Comparison of ENCODE assay signal across 10 cellular contexts in genomic region chr3:152836269-152836668, GRCh38. TPM values are rescaled to one million over a fixed set of nuclear protein-coding genes. Genes with fewer than 3 reads are reported as not detected.
A peak's percentile ranks its signal among the peaks of the same experiment; 100 is the strongest.
DNase-seq lines count a peak whose midpoint lies in the region; ATAC-seq, FAIRE-seq and TF ChIP-seq lines count a peak whose summit lies in the region.
"Had no signal": no experiment of that assay in that cellular context is flagged by ENCODE, and none has a peak within 500 bp of the region (broad histone marks: within the 10 kb centered on the region; RNA-seq: fewer than 3 reads in every experiment).

No MANE protein-coding gene starts in this region.

- peak overlapping the region; percentile 19 for H3K27ac Mint-ChIP-seq in activated naive CD4-positive, alpha-beta T cell treated with anti-CD3 and anti-CD28 coated beads, Interleukin-2, amount 10 ng/mL, durations not matched to agents 7 days and 5 days

- BruUV-seq in K562 (replicated peaks; lab: Mats Ljungman, UMichigan), result no TSS peak

- H3K4me2 ChIP-seq in K562 (ENCODE audit: insufficient read depth, low read length), result peak overlapping the region; percentile 89
- H3K4me2 ChIP-seq in mesendoderm (ENCODE audit: low read length), result peak overlapping the region; percentile 54

- 8% methylated on average over 14 of the region's 14 CpGs for WGBS in K562 (ENCODE audit: insufficient coverage, low coverage, missing lambda C conversion rate)
- WGBS in mesendoderm (ENCODE audit: extremely low coverage, insufficient coverage, low lambda C conversion rate), result no CpG with 5 or more reads among the region's 14 CpGs
- WGBS in thymus, result 94% methylated on average over 14 of the region's 14 CpGs

- 0 out of 2 replicates have a peak overlapping the region, but pooled peaks have one; percentile 91 for H2AFZ ChIP-seq in K562 (ENCODE audit: low read depth, low read length)

- H2BK120ac ChIP-seq in mesendoderm (ENCODE audit: low read depth, low read length), result no peak overlapping the region

- no peaks in the 10 kb centered on the region for H3K27me3 ChIP-seq in K562 (ENCODE audit: control insufficient read depth in 2 of 2, insufficient read depth in 2 of 2, low read length in 2 of 2)
- H3K27me3 ChIP-seq in mesendoderm (ENCODE audit: insufficient read depth, low read length, poor library complexity), result no peaks in the 10 kb centered on the region
- H3K27me3 ChIP-seq in thymus (ENCODE audit: control insufficient read depth, insufficient read depth), result no peaks in the 10 kb centered on the region

- H3K23ac ChIP-seq in mesendoderm (ENCODE audit: low read length), result no peak overlapping the region

- no peak for TF ChIP-seq CTCF in K562 (IDR thresholded peaks at IDR 0.05 in 2 of 3, conservative IDR thresholded peaks at IDR 0.05 in 1 of 3; ENCODE audit: insufficient read depth in 2 of 3, low read depth in 1 of 3, low read length in 3 of 3)

- H3K4me1 Mint-ChIP-seq in activated naive CD4-positive, alpha-beta T cell treated with anti-CD3 and anti-CD28 coated beads, Interleukin-2, amount 10 ng/mL, durations not matched to agents 7 days and 5 days, result peaks cover 17% of the 10 kb centered on the region

- peaks cover 34% of the 10 kb centered on the region for H3K27me3 Mint-ChIP-seq in activated naive CD4-positive, alpha-beta T cell treated with anti-CD3 and anti-CD28 coated beads, Interleukin-2, amount 10 ng/mL, durations not matched to agents 7 days and 5 days

- H2BK15ac ChIP-seq in mesendoderm (replicated peaks; ENCODE audit: low read depth), result no peak overlapping the region

- no peak overlapping the region for H4K8ac ChIP-seq in mesendoderm (ENCODE audit: low read depth, low read length)

- no peak for DNase-seq in activated naive CD4-positive, alpha-beta T cell treated with anti-CD3 and anti-CD28 coated beads, Interleukin-2, amount 10 ng/mL, durations not matched to agents 7 days and 5 days
- DNase-seq in activated naive CD4-positive, alpha-beta T cell treated with Interleukin-2 at 50 U/mL for 16 hours, result no peak
- DNase-seq in K562 (ENCODE audit: extremely low read depth in 1 of 4, low spot score in 3 of 4) (no peak), mesendoderm (no peak), AG20443 (ENCODE audit: low spot score) (no peak), DMS153 (lab: John Stamatoyannopoulos, UW) (no peak)
- DNase-seq: cerebellar nuclear complex, NCI-H1417 treated with DMSO at 0.1 percent for 48 hours had no signal

- H3K18ac ChIP-seq in mesendoderm (ENCODE audit: low read length), result no peak overlapping the region

- H3K4me1 ChIP-seq in K562 (replicated peaks in 1 of 2; ENCODE audit: control insufficient read depth in 2 of 2, insufficient read depth in 2 of 2, low read length in 2 of 2), result peaks cover 13 to 15% of the 10 kb centered on the region in 2 experiments; a peak in 4 of 5 replicates
- H3K4me1 ChIP-seq in mesendoderm (ENCODE audit: control insufficient read depth, low read depth, low read length), result no peaks in the 10 kb centered on the region
- peaks cover 5% of the 10 kb centered on the region for H3K4me1 ChIP-seq in thymus (ENCODE audit: control insufficient read depth, insufficient read depth, low read length)

- peak overlapping the region; percentile 77 to 99 for H3K9ac ChIP-seq in K562 (ENCODE audit: insufficient read depth in 1 of 2, low read depth in 2 of 2, low read length in 2 of 2)
- H3K9ac ChIP-seq in mesendoderm (ENCODE audit: low read length), result peak overlapping the region; percentile 92

- intact Hi-C loops in K562 (cut with micrococcal nuclease), result loop anchor here (5.0 kb wide), 3 partner anchors 76 to 131 kb away; no protein-coding TSS in a partner anchor

- H4K20me1 ChIP-seq in K562 (replicated peaks; ENCODE audit: control insufficient read depth, insufficient read depth, low read length), result peaks cover 7% of the 10 kb centered on the region; the same call in 1 of the 2 replicates

- H3K9me1 ChIP-seq in K562 (ENCODE audit: control insufficient read depth, insufficient read depth, low read length), result no peaks in the 10 kb centered on the region

- FAIRE-seq in K562 (lab: Jason Lieb, UNC), result peak; percentile 46

- CTCF ChIA-PET in activated naive CD4-positive, alpha-beta T cell treated with anti-CD3 and anti-CD28 coated beads, Interleukin-2, amount 10 ng/mL, durations not matched to agents 7 days and 5 days (lab: Charles Lee), result no interaction called here
- CTCF ChIA-PET in K562 (lab: Yijun Ruan, JAX; ENCODE audit: low intra/inter-chr PET ratio), result no interaction called here

- H3K4me3 ChIP-seq in K562, result peak overlapping the region; percentile 68
- H3K4me3 ChIP-seq in mesendoderm (ENCODE audit: low read length), result peak overlapping the region; percentile 72
- peak overlapping the region; percentile 62 for H3K4me3 ChIP-seq in thymus (ENCODE audit: low read length)

- no peak overlapping the region for H2BK5ac ChIP-seq in mesendoderm (ENCODE audit: low read length)

- ATAC-seq in K562 (no peak; the same call in 2 of the 3 replicates), GM18909 (IDR thresholded peaks at IDR 0.05; ENCODE audit: poor library complexity, unreplicated experiment) (no peak)

- H3K27ac ChIP-seq in K562 (ENCODE audit: extremely low read depth, low read depth, low read length), result peak overlapping the region; percentile 89; the same call in 1 of the 3 replicates
- H3K27ac ChIP-seq in mesendoderm (ENCODE audit: low read depth, low read length), result no peak overlapping the region
- H3K27ac ChIP-seq in thymus (ENCODE audit: low read depth), result no peak overlapping the region

- POLR2A ChIA-PET in K562 (lab: Yijun Ruan, JAX), result interaction anchor here (0.7 to 1.4 kb wide), 2 partner anchors 21 to 307 kb away, joined by 3 to 4 read pairs; no protein-coding TSS in a partner anchor

- peak overlapping the region; percentile 94 for H3K56ac ChIP-seq in mesendoderm (ENCODE audit: low read length)

- H3K79me1 ChIP-seq in mesendoderm (ENCODE audit: low read length), result no peaks in the 10 kb centered on the region

- H3K9me3 ChIP-seq in K562 (replicated peaks; ENCODE audit: control insufficient read depth, insufficient read depth, low read depth, low read length), result no peaks in the 10 kb centered on the region
- H3K9me3 ChIP-seq in thymus (ENCODE audit: control insufficient read depth), result no peaks in the 10 kb centered on the region

- no peak for TF ChIP-seq EP300 in K562 (IDR thresholded peaks at IDR 0.05; ENCODE audit: low read length)

- no peaks in the 10 kb centered on the region for H3K9me3 Mint-ChIP-seq in activated naive CD4-positive, alpha-beta T cell treated with anti-CD3 and anti-CD28 coated beads, Interleukin-2, amount 10 ng/mL, durations not matched to agents 7 days and 5 days

- H2AK5ac ChIP-seq in mesendoderm (ENCODE audit: low read length), result no peak overlapping the region

- H3K36me3 Mint-ChIP-seq in activated naive CD4-positive, alpha-beta T cell treated with anti-CD3 and anti-CD28 coated beads, Interleukin-2, amount 10 ng/mL, durations not matched to agents 7 days and 5 days, result no peaks in the 10 kb centered on the region

- H3K79me2 ChIP-seq in K562 (ENCODE audit: control insufficient read depth, insufficient read depth, low read length) (peaks cover 70% of the 10 kb centered on the region), mesendoderm (ENCODE audit: control insufficient read depth, insufficient read depth, low read length) (peaks cover 10% of the 10 kb centered on the region)

- H3K36me3 ChIP-seq in K562 (ENCODE audit: control insufficient read depth, insufficient read depth, low read length) (peaks cover 34% of the 10 kb centered on the region), mesendoderm (ENCODE audit: control insufficient read depth, insufficient read depth, low read length) (no peaks in the 10 kb centered on the region), thymus (ENCODE audit: control insufficient read depth, insufficient read depth) (no peaks in the 10 kb centered on the region)

- no peak for TF ChIP-seq RAD21 in K562 (CRISPR knock-in tag; conservative IDR thresholded peaks at IDR 0.05 in 1 of 2, IDR thresholded peaks at IDR 0.05 in 1 of 2)

- peak overlapping the region; percentile 67 for H3K4me3 Mint-ChIP-seq in activated naive CD4-positive, alpha-beta T cell treated with anti-CD3 and anti-CD28 coated beads, Interleukin-2, amount 10 ng/mL, durations not matched to agents 7 days and 5 days

- no peak for TF ChIP-seq POLR2A in K562 (conservative IDR thresholded peaks at IDR 0.05)

- no peak overlapping the region for H3K4ac ChIP-seq in mesendoderm (ENCODE audit: low read depth, low read length)

- H4K5ac ChIP-seq in mesendoderm (ENCODE audit: low read length), result no peak overlapping the region

- in situ Hi-C loops in K562 (cut with MboI), result no loop called here

TF ChIP-seq in K562, 482 proteins besides CTCF, POLR2A, EP300 and RAD21 (continues in another document):
- TF ChIP-seq, protein P1, sequence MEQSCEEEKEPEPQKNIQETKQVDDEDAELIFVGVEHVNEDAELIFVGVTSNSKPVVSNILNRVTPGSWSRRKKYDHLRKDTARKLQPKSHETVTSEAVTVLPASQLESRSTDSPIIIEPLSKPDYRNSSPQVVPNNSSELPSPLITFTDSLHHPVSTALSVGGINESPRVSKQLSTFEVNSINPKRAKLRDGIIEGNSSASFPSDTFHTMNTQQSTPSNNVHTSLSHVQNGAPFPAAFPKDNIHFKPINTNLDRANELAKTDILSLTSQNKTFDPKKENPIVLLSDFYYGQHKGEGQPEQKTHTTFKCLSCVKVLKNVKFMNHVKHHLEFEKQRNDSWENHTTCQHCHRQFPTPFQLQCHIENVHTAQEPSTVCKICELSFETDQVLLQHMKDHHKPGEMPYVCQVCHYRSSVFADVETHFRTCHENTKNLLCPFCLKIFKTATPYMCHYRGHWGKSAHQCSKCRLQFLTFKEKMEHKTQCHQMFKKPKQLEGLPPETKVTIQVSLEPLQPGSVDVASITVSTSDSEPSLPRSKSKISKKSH (CRISPR knock-in tag; IDR thresholded peaks at IDR 0.05), result no peak

RNA-seq across cellular contexts. Expression of gene P2RY1, which starts 1.3 kb away (rescaled TPM):
- total RNA-seq in K562 (2011; cell fraction: chromatin; rRNA removed; ENCODE audit: low replicate concordance), result 18.7 and 47.0 TPM in 2 replicates
- total RNA-seq in K562 (2011; cell fraction: nucleolus; rRNA removed), result 20.0 and 27.2 TPM in 2 replicates
- total RNA-seq in K562 (2011; cell fraction: nucleoplasm; rRNA removed), result 30.1 and 34.5 TPM in 2 replicates
- total RNA-seq in K562 (2014; rRNA removed) (21.4 and 21.9 TPM in 2 replicates), K562 (2014; rRNA removed; fragmentation: Illumina TruSeq; extraction: Trizol) (27.9 and 30.3 TPM in 2 replicates), K562 (2015; rRNA removed; fragmentation: Illumina TruSeq; extraction: Trizol) (17.5 and 18.1 TPM in 2 replicates), K562 (2021) (23.1 and 24.3 TPM in 2 replicates)
- polyA plus RNA-seq in K562 (2011; rRNA removed) (17.0 and 20.4 TPM in 2 replicates), K562 (2014; fragmentation: Illumina TruSeq; extraction: Trizol) (18.0 and 18.6 TPM in 2 replicates), K562 (2014; fragmentation: Nextera tagmentation; extraction: Ambion mirVana) (1 to 10 TPM; 6.0 TPM), K562 (2014; rRNA removed) (17.8 and 18.4 TPM in 2 replicates), thymus (2.5 TPM)
- polyA plus RNA-seq in K562 (2011; cell fraction: cytosol; rRNA removed), result 9.4 and 13.7 TPM in 2 replicates
- polyA plus RNA-seq in K562 (2011; cell fraction: nucleus; rRNA removed), result 16.9 and 21.5 TPM in 2 replicates
- polyA plus RNA-seq in K562 (2012), result 10.0 and 11.2 TPM in 2 replicates
- polyA minus RNA-seq in K562 (2011; rRNA and poly(A)+ RNA removed), result 29.4 and 36.2 TPM in 2 replicates
- 18.5 and 21.0 TPM in 2 replicates for polyA minus RNA-seq in K562 (2011; cell fraction: cytosol; rRNA and poly(A)+ RNA removed)
- polyA minus RNA-seq in K562 (2011; cell fraction: nucleus; rRNA and poly(A)+ RNA removed), result 22.1 and 35.8 TPM in 2 replicates
- polyA plus RNA-seq in mesendoderm (2013, experiment 1 of 2), result 12.5 TPM
- polyA plus RNA-seq in mesendoderm (2013, experiment 2 of 2), result 12.2 TPM
